1 cellular context compared by ENCODE assay signal in genomic region chr16:16221382-16221781, GRCh38. TPM values are rescaled to one million over a fixed set of nuclear protein-coding genes. Genes with fewer than 3 reads are reported as not detected.
"Had no signal": no experiment of that assay in that cellular context is flagged by ENCODE, and none has a peak within 500 bp of the region (broad histone marks: within the 10 kb centered on the region; RNA-seq: fewer than 3 reads in every experiment).

No MANE protein-coding gene starts in this region.

RNA-seq across cellular contexts. Expression of gene ABCC6, which starts 1.9 kb away (rescaled TPM):
- total RNA-seq: foreskin keratinocyte had no signal
